16 cellular contexts compared by ENCODE assay signal in the genomic region with DNA sequence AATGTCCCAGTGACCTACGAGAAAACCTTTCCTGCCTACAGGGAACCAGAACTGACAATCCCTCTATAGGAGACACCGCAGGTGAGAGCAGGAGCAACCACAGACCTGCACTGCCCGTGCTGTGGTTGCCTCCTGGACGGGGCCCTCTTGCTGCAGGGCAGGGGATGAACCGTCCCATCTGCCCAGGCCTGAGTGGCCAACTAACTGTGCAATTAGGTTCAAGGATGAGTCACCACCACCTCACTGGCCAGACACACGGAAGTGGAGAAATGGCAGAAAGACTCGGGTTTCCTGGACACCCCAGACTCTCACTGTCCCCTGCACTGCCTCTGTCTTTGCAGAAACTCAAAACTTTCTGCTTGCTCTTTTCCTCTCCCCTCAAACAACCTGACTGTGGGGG. TPM values are rescaled to one million over a fixed set of nuclear protein-coding genes. Genes with fewer than 3 reads are reported as not detected.
DNase-seq lines count a peak whose midpoint lies in the region; FAIRE-seq and TF ChIP-seq lines count a peak whose summit lies in the region.
"Had no signal": no experiment of that assay in that cellular context is flagged by ENCODE, and none has a peak within 500 bp of the region (broad histone marks: within the 10 kb centered on the region; RNA-seq: fewer than 3 reads in every experiment).

No MANE protein-coding gene starts in this region.

- H3K27ac ChIP-seq in endodermal cell (ENCODE audit: low read depth, low read length) = no peak overlapping the region
- H3K27ac ChIP-seq: pancreas had no signal

- H3K4me3 Mint-ChIP-seq in endodermal cell = no peak overlapping the region
- no peak overlapping the region for H3K4me3 Mint-ChIP-seq in activated T-helper 2 cell treated with anti-CD3 and anti-CD28 coated beads, Interferon-gamma antibody, Interleukin-2, Interleukin-4, amounts not matched to agents 10 μg/mL and 5 μg/mL and 100 μg/mL, durations not matched to agents 14 hours and 24 hours and 36 hours (ENCODE audit: low read depth)
- H3K4me3 Mint-ChIP-seq: activated CD4-positive, alpha-beta memory T cell treated with anti-CD3 and anti-CD28 coated beads, Interleukin-2, amount 10 ng/mL, durations not matched to agents 7 days and 5 days; activated naive CD8-positive, alpha-beta T cell treated with anti-CD3 and anti-CD28 coated beads for 36 hours had no signal

- peaks cover 7% of the 10 kb centered on the region for H3K27me3 Mint-ChIP-seq in endodermal cell (ENCODE audit: insufficient read depth)
- peaks cover 21% of the 10 kb centered on the region for H3K27me3 Mint-ChIP-seq in activated T-helper 2 cell treated with anti-CD3 and anti-CD28 coated beads, Interferon-gamma antibody, Interleukin-2, Interleukin-4, amounts not matched to agents 10 μg/mL and 5 μg/mL and 100 μg/mL, durations not matched to agents 14 hours and 24 hours and 36 hours (ENCODE audit: low read depth)

- no peaks in the 10 kb centered on the region for H3K9me3 Mint-ChIP-seq in endodermal cell
- no peaks in the 10 kb centered on the region for H3K9me3 Mint-ChIP-seq in activated T-helper 2 cell treated with anti-CD3 and anti-CD28 coated beads, Interferon-gamma antibody, Interleukin-2, Interleukin-4, amounts not matched to agents 10 μg/mL and 5 μg/mL and 100 μg/mL, durations not matched to agents 14 hours and 24 hours and 36 hours
- H3K9me3 Mint-ChIP-seq: activated CD4-positive, alpha-beta memory T cell treated with anti-CD3 and anti-CD28 coated beads, Interleukin-2, amount 10 ng/mL, durations not matched to agents 7 days and 5 days; activated naive CD8-positive, alpha-beta T cell treated with anti-CD3 and anti-CD28 coated beads for 36 hours had no signal

- FAIRE-seq in RCC 7860 (lab: Jason Lieb, UNC) = no peak
- FAIRE-seq: pancreas had no signal

- H3K9ac ChIP-seq in endodermal cell (ENCODE audit: extremely low read depth, low read length, poor library complexity, severe bottlenecking) = no peak overlapping the region

- H3K9me3 ChIP-seq in endodermal cell (ENCODE audit: control insufficient read depth, low read length) = no peaks in the 10 kb centered on the region
- H3K9me3 ChIP-seq: pancreas had no signal

- POLR2A ChIA-PET in GM10248 (lab: Yijun Ruan, JAX) = no interaction called here

- H3K4me3 ChIP-seq in epithelial cell of proximal tubule (ENCODE audit: low read depth, low read length) (no peak overlapping the region), endodermal cell (ENCODE audit: low read length) (no peak overlapping the region)
- H3K4me3 ChIP-seq: pancreas had no signal

- 72 to 85% methylated on average over 2 to 7 of the region's 7 CpGs for WGBS in endodermal cell (ENCODE audit: insufficient coverage in 1 of 2, insufficient read length in 1 of 2), 2 experiments

- H3K36me3 Mint-ChIP-seq in endodermal cell (ENCODE audit: low read depth) = no peaks in the 10 kb centered on the region
- H3K36me3 Mint-ChIP-seq in activated T-helper 2 cell treated with anti-CD3 and anti-CD28 coated beads, Interferon-gamma antibody, Interleukin-2, Interleukin-4, amounts not matched to agents 10 μg/mL and 5 μg/mL and 100 μg/mL, durations not matched to agents 14 hours and 24 hours and 36 hours (ENCODE audit: low read depth) = no peaks in the 10 kb centered on the region
- H3K36me3 Mint-ChIP-seq: activated naive CD8-positive, alpha-beta T cell treated with anti-CD3 and anti-CD28 coated beads for 36 hours had no signal

- H3K36me3 ChIP-seq in endodermal cell (ENCODE audit: control insufficient read depth, insufficient read depth, low read length) = no peaks in the 10 kb centered on the region
- H3K36me3 ChIP-seq: pancreas had no signal

- H3K4me1 Mint-ChIP-seq in endodermal cell = no peaks in the 10 kb centered on the region
- no peaks in the 10 kb centered on the region for H3K4me1 Mint-ChIP-seq in activated T-helper 2 cell treated with anti-CD3 and anti-CD28 coated beads, Interferon-gamma antibody, Interleukin-2, Interleukin-4, amounts not matched to agents 10 μg/mL and 5 μg/mL and 100 μg/mL, durations not matched to agents 14 hours and 24 hours and 36 hours (ENCODE audit: low read depth)

- DNase-seq in A172 (ENCODE audit: low spot score) = peak; percentile 61
- peak; percentile 36 for DNase-seq in HCEC 1CT
- peak; percentile 42 for DNase-seq in RCC 7860 (ENCODE audit: low spot score)
- no peak for DNase-seq in epithelial cell of proximal tubule (ENCODE audit: low read depth)
- no peak for DNase-seq in endodermal cell
- DNase-seq in GM10248 (ENCODE audit: extremely low spot score) = no peak
- no peak for DNase-seq in activated T-helper 2 cell treated with anti-CD3 and anti-CD28 coated beads, Interferon-gamma antibody, Interleukin-2, Interleukin-4, amounts not matched to agents 10 μg/mL and 5 μg/mL and 100 μg/mL, durations not matched to agents 14 hours and 24 hours and 36 hours (ENCODE audit: low spot score)
- DNase-seq in stimulated activated CD4-positive, alpha-beta T cell treated with anti-CD3 and anti-CD28 coated beads, Interleukin-1b, Interleukin-23, amount 100 ng/mL, for 48 hours = no peak
- DNase-seq: activated CD4-positive, alpha-beta memory T cell treated with anti-CD3 and anti-CD28 coated beads, Interleukin-2, amount 10 ng/mL, durations not matched to agents 7 days and 5 days; activated naive CD8-positive, alpha-beta T cell treated with anti-CD3 and anti-CD28 coated beads for 36 hours; DND-41; pancreas; stimulated activated CD4-positive, alpha-beta T cell treated with anti-CD3 and anti-CD28 coated beads, Interleukin-2, amount 100 ng/mL, for 48 hours had no signal

- TF ChIP-seq CTCF in epithelial cell of proximal tubule (conservative IDR thresholded peaks at IDR 0.05; ENCODE audit: low read depth, low read length) (peak; percentile 17), endodermal cell (conservative IDR thresholded peaks at IDR 0.05) (no peak), GM10248 (IDR thresholded peaks at IDR 0.05; ENCODE audit: control extremely low read depth, extremely low read depth, low read depth, missing control alignments) (no peak)

- no peaks in the 10 kb centered on the region for H3K4me1 ChIP-seq in endodermal cell (ENCODE audit: control insufficient read depth, insufficient read depth, low read length)
- H3K4me1 ChIP-seq: pancreas had no signal

- no peak overlapping the region for H3K27ac Mint-ChIP-seq in endodermal cell
- H3K27ac Mint-ChIP-seq in activated T-helper 2 cell treated with anti-CD3 and anti-CD28 coated beads, Interferon-gamma antibody, Interleukin-2, Interleukin-4, amounts not matched to agents 10 μg/mL and 5 μg/mL and 100 μg/mL, durations not matched to agents 14 hours and 24 hours and 36 hours = no peak overlapping the region
- H3K27ac Mint-ChIP-seq: activated CD4-positive, alpha-beta memory T cell treated with anti-CD3 and anti-CD28 coated beads, Interleukin-2, amount 10 ng/mL, durations not matched to agents 7 days and 5 days; activated naive CD8-positive, alpha-beta T cell treated with anti-CD3 and anti-CD28 coated beads for 36 hours had no signal

- intact Hi-C loops in activated T-helper 2 cell treated with anti-CD3 and anti-CD28 coated beads, Interferon-gamma antibody, Interleukin-2, Interleukin-4, amounts not matched to agents 10 μg/mL and 5 μg/mL and 100 μg/mL, durations not matched to agents 14 hours and 24 hours and 36 hours (cut with micrococcal nuclease) = no loop called here

- CTCF ChIA-PET in GM10248 (lab: Yijun Ruan, JAX) = interaction anchor here (1.2 to 3.3 kb wide), 2 partner anchors 21 to 164 kb away, joined by 3 to 7 read pairs; no protein-coding TSS in a partner anchor

- H3K27me3 ChIP-seq in endodermal cell (ENCODE audit: control insufficient read depth, insufficient read depth, low read length, poor library complexity, severe bottlenecking) = peaks cover 12% of the 10 kb centered on the region
- H3K27me3 ChIP-seq: pancreas had no signal

RNA-seq across cellular contexts. Expression of a gene that starts 13.8 kb away (rescaled TPM):
- total RNA-seq in A172 (2014; rRNA removed; shearing (Covaris generic)) = not detected in 2 replicates
- total RNA-seq in epithelial cell of proximal tubule (0.46 and 0.94 TPM in 2 replicates), endodermal cell (1 to 10 TPM in 1 of 2 donors, under 1 TPM in 1; 0.58 to 1.1 TPM)
- not detected for polyA plus RNA-seq in endodermal cell (2013, experiment 1 of 2)
- polyA plus RNA-seq in endodermal cell (2013, experiment 2 of 2) = not detected
- total RNA-seq in activated T-helper 2 cell treated with anti-CD3 and anti-CD28 coated beads, Interferon-gamma antibody, Interleukin-2, Interleukin-4, amounts not matched to agents 10 μg/mL and 5 μg/mL and 100 μg/mL, durations not matched to agents 14 hours and 24 hours and 36 hours = 1.1 and 1.2 TPM in 2 replicates
- total RNA-seq: glomerular endothelial cell, liver had no signal
- polyA plus RNA-seq: AG04450 had no signal

Comparison
In these comparisons a context has a peak if more than half of its experiments do, and no peak if none do; other contexts are left out.
1. DNase-seq: peak in A172 (single experiment), HCEC 1CT (single experiment) and RCC 7860 (single experiment); none in epithelial cell of proximal tubule (single experiment), endodermal cell (single experiment), GM10248 (single experiment), activated T-helper 2 cell treated with anti-CD3 and anti-CD28 coated beads, Interferon-gamma antibody, Interleukin-2, Interleukin-4, amounts not matched to agents 10 μg/mL and 5 μg/mL and 100 μg/mL, durations not matched to agents 14 hours and 24 hours and 36 hours (single experiment) and stimulated activated CD4-positive, alpha-beta T cell treated with anti-CD3 and anti-CD28 coated beads, Interleukin-1b, Interleukin-23, amount 100 ng/mL, for 48 hours (single experiment).